ENCODE assay signal across 9 cellular contexts in genomic region chr17:72304859-72305258, GRCh38.
"Had no signal": no experiment of that assay in that cellular context is flagged by ENCODE, and none has a peak within 500 bp of the region (broad histone marks: within the 10 kb centered on the region; RNA-seq: fewer than 3 reads in every experiment).

No MANE protein-coding gene starts in this region.

- H3K9ac ChIP-seq: GM23248 had no signal

- DNase-seq: GOT3, H9, HCEC 1CT, HFFc6, IMR-90, KG1 had no signal

- FAIRE-seq: H54 had no signal

- H3K4me3 ChIP-seq: GM23248, K562 had no signal

- H3K27ac ChIP-seq: GM23248 had no signal
